In the genomic region with DNA sequence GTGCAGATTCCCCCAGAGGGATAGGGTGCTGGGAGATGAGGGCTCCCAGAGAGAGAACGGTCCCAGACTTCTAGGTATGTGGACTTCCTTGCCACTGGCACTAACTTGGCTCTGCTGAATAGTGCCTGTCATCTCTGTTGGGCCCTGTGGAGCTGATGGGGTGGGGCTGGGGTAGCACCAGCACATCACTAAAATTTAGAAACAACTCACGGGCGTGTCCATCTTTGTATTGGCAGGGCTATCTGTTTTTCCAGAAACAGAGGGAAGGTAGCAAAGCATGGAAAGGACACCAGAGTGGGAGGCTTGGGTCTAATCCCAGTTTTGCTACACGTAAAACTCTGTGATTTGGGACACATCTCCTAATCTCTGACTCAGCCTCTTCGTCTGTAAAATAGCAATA, we compare ENCODE assay signal across 2 cellular contexts.
TF ChIP-seq lines count a peak whose summit lies in the region.

No MANE protein-coding gene starts in this region.

TF ChIP-seq in liver, 16 proteins besides CTCF, POLR2A, EP300 and RAD21:
- TF ChIP-seq, protein P1, sequence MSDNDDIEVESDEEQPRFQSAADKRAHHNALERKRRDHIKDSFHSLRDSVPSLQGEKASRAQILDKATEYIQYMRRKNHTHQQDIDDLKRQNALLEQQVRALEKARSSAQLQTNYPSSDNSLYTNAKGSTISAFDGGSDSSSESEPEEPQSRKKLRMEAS (IDR thresholded peaks at IDR 0.05) = no peak
- TF ChIP-seq, protein P2, sequence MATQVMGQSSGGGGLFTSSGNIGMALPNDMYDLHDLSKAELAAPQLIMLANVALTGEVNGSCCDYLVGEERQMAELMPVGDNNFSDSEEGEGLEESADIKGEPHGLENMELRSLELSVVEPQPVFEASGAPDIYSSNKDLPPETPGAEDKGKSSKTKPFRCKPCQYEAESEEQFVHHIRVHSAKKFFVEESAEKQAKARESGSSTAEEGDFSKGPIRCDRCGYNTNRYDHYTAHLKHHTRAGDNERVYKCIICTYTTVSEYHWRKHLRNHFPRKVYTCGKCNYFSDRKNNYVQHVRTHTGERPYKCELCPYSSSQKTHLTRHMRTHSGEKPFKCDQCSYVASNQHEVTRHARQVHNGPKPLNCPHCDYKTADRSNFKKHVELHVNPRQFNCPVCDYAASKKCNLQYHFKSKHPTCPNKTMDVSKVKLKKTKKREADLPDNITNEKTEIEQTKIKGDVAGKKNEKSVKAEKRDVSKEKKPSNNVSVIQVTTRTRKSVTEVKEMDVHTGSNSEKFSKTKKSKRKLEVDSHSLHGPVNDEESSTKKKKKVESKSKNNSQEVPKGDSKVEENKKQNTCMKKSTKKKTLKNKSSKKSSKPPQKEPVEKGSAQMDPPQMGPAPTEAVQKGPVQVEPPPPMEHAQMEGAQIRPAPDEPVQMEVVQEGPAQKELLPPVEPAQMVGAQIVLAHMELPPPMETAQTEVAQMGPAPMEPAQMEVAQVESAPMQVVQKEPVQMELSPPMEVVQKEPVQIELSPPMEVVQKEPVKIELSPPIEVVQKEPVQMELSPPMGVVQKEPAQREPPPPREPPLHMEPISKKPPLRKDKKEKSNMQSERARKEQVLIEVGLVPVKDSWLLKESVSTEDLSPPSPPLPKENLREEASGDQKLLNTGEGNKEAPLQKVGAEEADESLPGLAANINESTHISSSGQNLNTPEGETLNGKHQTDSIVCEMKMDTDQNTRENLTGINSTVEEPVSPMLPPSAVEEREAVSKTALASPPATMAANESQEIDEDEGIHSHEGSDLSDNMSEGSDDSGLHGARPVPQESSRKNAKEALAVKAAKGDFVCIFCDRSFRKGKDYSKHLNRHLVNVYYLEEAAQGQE (IDR thresholded peaks at IDR 0.05) = no peak
- TF ChIP-seq SP1 (IDR thresholded peaks at IDR 0.05) = no peak
- TF ChIP-seq TAF1 (conservative IDR thresholded peaks at IDR 0.05) = no peak
- no peak for TF ChIP-seq HNF4A (conservative IDR thresholded peaks at IDR 0.05)

TF ChIP-seq in HepG2, 621 proteins besides CTCF, POLR2A, EP300 and RAD21:
- TF ChIP-seq RARA (CRISPR knock-in tag; IDR thresholded peaks at IDR 0.05) = no peak
